Comparison of ENCODE assay signal across 8 cellular contexts in the genomic region with DNA sequence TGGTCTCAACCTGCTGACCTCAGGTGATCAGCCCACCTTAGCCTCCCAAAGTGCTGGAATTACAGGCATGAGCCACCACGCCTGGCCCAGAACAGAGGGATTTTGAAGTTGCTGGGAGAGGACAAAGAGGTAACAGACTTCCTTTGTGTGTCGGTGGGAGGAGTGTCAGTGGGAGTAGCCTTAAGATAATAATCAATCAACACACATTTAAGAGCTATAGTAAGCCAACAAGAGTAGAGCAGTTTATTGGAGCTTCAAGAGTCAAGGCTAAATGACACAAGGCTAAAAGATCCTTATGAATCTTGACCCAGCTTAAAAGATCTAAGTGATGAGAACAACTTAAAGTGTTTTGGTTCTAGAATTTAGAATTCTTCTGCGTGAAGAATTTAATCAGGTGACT.
"Had no signal": no experiment of that assay in that cellular context is flagged by ENCODE, and none has a peak within 500 bp of the region (broad histone marks: within the 10 kb centered on the region; RNA-seq: fewer than 3 reads in every experiment).

No MANE protein-coding gene starts in this region.

- H3K27ac Mint-ChIP-seq: GM23338, H9, HFFc6 had no signal

- DNase-seq: H9, HFFc6, IMR-90, Kasumi-1, KG1 had no signal

- ATAC-seq: GM23338, HCT116, K562 had no signal

- H3K9me3 Mint-ChIP-seq: GM23338, H9 had no signal

- H3K4me3 Mint-ChIP-seq: GM23338, H9, HFFc6 had no signal
